Comparison of ENCODE assay signal across 18 cellular contexts in the genomic region with DNA sequence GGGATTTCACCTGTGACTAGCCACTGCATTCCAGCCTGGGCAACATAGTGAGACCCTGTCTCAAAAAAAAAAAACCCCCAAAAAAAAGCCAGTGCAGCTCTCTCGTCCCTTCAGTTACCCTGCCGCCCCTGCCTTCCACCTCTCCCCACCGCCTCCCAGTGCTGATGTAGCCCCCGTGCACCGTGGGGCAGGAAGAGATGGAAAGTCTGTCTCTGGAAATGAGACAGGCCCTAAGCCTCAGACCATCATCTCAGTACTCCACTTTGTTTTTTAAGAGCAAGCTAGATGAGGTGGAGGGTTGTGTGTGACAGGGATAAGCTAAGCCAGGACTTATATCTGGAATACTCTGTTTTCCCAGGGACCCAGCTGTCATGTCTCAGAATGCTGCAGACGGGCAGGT. TPM values are rescaled to one million over a fixed set of nuclear protein-coding genes. Genes with fewer than 3 reads are reported as not detected.
DNase-seq lines count a peak whose midpoint lies in the region; ATAC-seq and TF ChIP-seq lines count a peak whose summit lies in the region.
"Had no signal": no experiment of that assay in that cellular context is flagged by ENCODE, and none has a peak within 500 bp of the region (broad histone marks: within the 10 kb centered on the region; RNA-seq: fewer than 3 reads in every experiment).

No MANE protein-coding gene starts in this region.

- peak overlapping the region; percentile 34 for H3K27ac ChIP-seq in suprapubic skin
- H3K27ac ChIP-seq in CD4-positive, alpha-beta T cell (ENCODE audit: low read depth, low read length), result no peak overlapping the region
- H3K27ac ChIP-seq in esophagus squamous epithelium, result no peak overlapping the region
- H3K27ac ChIP-seq: foreskin keratinocyte, prostate gland had no signal

- CTCF ChIA-PET in activated naive CD4-positive, alpha-beta T cell treated with anti-CD3 and anti-CD28 coated beads for 36 hours (lab: Charles Lee), result no interaction called here
- CTCF ChIA-PET in activated naive CD4-positive, alpha-beta T cell treated with anti-CD3 and anti-CD28 coated beads, Interleukin-2, amount 10 ng/mL, durations not matched to agents 7 days and 5 days (lab: Charles Lee), result no interaction called here
- CTCF ChIA-PET in activated CD4-positive, alpha-beta memory T cell treated with anti-CD3 and anti-CD28 coated beads, Interleukin-2, amount 10 ng/mL, durations not matched to agents 7 days and 5 days (lab: Charles Lee), result no interaction called here
- CTCF ChIA-PET in CD4-positive, alpha-beta T cell (lab: Charles Lee), result no interaction called here

- no peaks in the 10 kb centered on the region for H3K27me3 ChIP-seq in suprapubic skin
- no peaks in the 10 kb centered on the region for H3K27me3 ChIP-seq in CD4-positive, alpha-beta T cell (ENCODE audit: control insufficient read depth, insufficient read depth, low read length)
- peaks cover 0 to 13% (median 0%) of the 10 kb centered on the region in 4 donors for H3K27me3 ChIP-seq in esophagus squamous epithelium

- no peak for TF ChIP-seq POLR2A in suprapubic skin (IDR thresholded peaks at IDR 0.05)
- TF ChIP-seq POLR2A in esophagus squamous epithelium (IDR thresholded peaks at IDR 0.05), result no peak

- 79% methylated on average over 6 of the region's 6 CpGs for WGBS in suprapubic skin
- 69 to 75% methylated on average over 1 to 6 of the region's 6 CpGs for WGBS in esophagus squamous epithelium, 2 donors

- H3K4me3 Mint-ChIP-seq in activated naive CD4-positive, alpha-beta T cell treated with anti-CD3 and anti-CD28 coated beads for 36 hours, result no peak overlapping the region
- H3K4me3 Mint-ChIP-seq in activated naive CD4-positive, alpha-beta T cell treated with anti-CD3 and anti-CD28 coated beads, Interleukin-2, amount 10 ng/mL, durations not matched to agents 7 days and 5 days, result no peak overlapping the region
- H3K4me3 Mint-ChIP-seq in activated CD4-positive, alpha-beta memory T cell treated with anti-CD3 and anti-CD28 coated beads, Interleukin-2, amount 10 ng/mL, durations not matched to agents 7 days and 5 days, result no peak overlapping the region
- no peak overlapping the region for H3K4me3 Mint-ChIP-seq in CD4-positive, alpha-beta T cell
- H3K4me3 Mint-ChIP-seq: CD8-positive, alpha-beta T cell; T-helper 1 cell treated with Interleukin-12 subunit alpha and Interleukin-12 subunit beta and Interleukin-4 antibody, amounts not matched to agents 30 μg/mL and 1 μg/mL, for 36 hours had no signal

- intact Hi-C loops in activated naive CD4-positive, alpha-beta T cell treated with anti-CD3 and anti-CD28 coated beads for 36 hours (cut with micrococcal nuclease), result loop anchor here (2.0 kb wide), 2 partner anchors 24 to 52 kb away; no protein-coding TSS in a partner anchor
- intact Hi-C loops in CD4-positive, alpha-beta T cell (cut with DNase I, micrococcal nuclease), result no loop called here
- intact Hi-C loops in esophagus squamous epithelium (cut with DNase I), result no loop called here

- POLR2A ChIA-PET in activated CD4-positive, alpha-beta memory T cell treated with anti-CD3 and anti-CD28 coated beads, Interleukin-2, amount 10 ng/mL, durations not matched to agents 7 days and 5 days (lab: Charles Lee), result no interaction called here
- POLR2A ChIA-PET in CD4-positive, alpha-beta T cell (lab: Charles Lee), result no interaction called here

- H3K4me1 Mint-ChIP-seq in activated naive CD4-positive, alpha-beta T cell treated with anti-CD3 and anti-CD28 coated beads for 36 hours (ENCODE audit: low read depth), result peaks cover 15% of the 10 kb centered on the region
- H3K4me1 Mint-ChIP-seq in activated naive CD4-positive, alpha-beta T cell treated with anti-CD3 and anti-CD28 coated beads, Interleukin-2, amount 10 ng/mL, durations not matched to agents 7 days and 5 days, result peaks cover 13% of the 10 kb centered on the region
- H3K4me1 Mint-ChIP-seq in activated CD4-positive, alpha-beta memory T cell treated with anti-CD3 and anti-CD28 coated beads, Interleukin-2, amount 10 ng/mL, durations not matched to agents 7 days and 5 days, result peaks cover 15% of the 10 kb centered on the region
- H3K4me1 Mint-ChIP-seq in CD4-positive, alpha-beta T cell (ENCODE audit: low read depth), result no peaks in the 10 kb centered on the region

- no peak for DNase-seq in activated naive CD4-positive, alpha-beta T cell treated with anti-CD3 and anti-CD28 coated beads for 36 hours
- DNase-seq in activated naive CD4-positive, alpha-beta T cell treated with anti-CD3 and anti-CD28 coated beads, Interleukin-2, amount 10 ng/mL, durations not matched to agents 7 days and 5 days, result no peak
- DNase-seq in activated CD4-positive, alpha-beta memory T cell treated with anti-CD3 and anti-CD28 coated beads, Interleukin-2, amount 10 ng/mL, durations not matched to agents 7 days and 5 days, result no peak
- DNase-seq in suprapubic skin (ENCODE audit: low spot score in 2 of 2), result no peak
- DNase-seq in globus pallidus (ENCODE audit: low spot score), result no peak
- no peak for DNase-seq in CD4-positive, alpha-beta T cell
- no peak for DNase-seq in esophagus squamous epithelium (lab: John Stamatoyannopoulos, UW)
- DNase-seq: activated gamma-delta T cell treated with Interleukin-2 at 50 U/mL for 16 hours; CD8-positive, alpha-beta T cell; DMS53; NCI-H2107; NCI-H510A treated with DMSO at 0.1 percent for 48 hours; SIG-M5; substantia nigra had no signal

- H3K36me3 Mint-ChIP-seq in activated naive CD4-positive, alpha-beta T cell treated with anti-CD3 and anti-CD28 coated beads for 36 hours (ENCODE audit: low read depth), result no peaks in the 10 kb centered on the region
- no peaks in the 10 kb centered on the region for H3K36me3 Mint-ChIP-seq in activated naive CD4-positive, alpha-beta T cell treated with anti-CD3 and anti-CD28 coated beads, Interleukin-2, amount 10 ng/mL, durations not matched to agents 7 days and 5 days
- H3K36me3 Mint-ChIP-seq in activated CD4-positive, alpha-beta memory T cell treated with anti-CD3 and anti-CD28 coated beads, Interleukin-2, amount 10 ng/mL, durations not matched to agents 7 days and 5 days (ENCODE audit: low read depth), result no peaks in the 10 kb centered on the region
- H3K36me3 Mint-ChIP-seq in CD4-positive, alpha-beta T cell (ENCODE audit: low read depth), result no peaks in the 10 kb centered on the region
- H3K36me3 Mint-ChIP-seq: CD8-positive, alpha-beta T cell had no signal

- H3K4me1 ChIP-seq in suprapubic skin (peaks cover 14% of the 10 kb centered on the region), esophagus squamous epithelium (peaks cover 0 to 13% (median 0%) of the 10 kb centered on the region in 3 donors)
- H3K4me1 ChIP-seq: prostate gland had no signal

- TF ChIP-seq EP300 in suprapubic skin (IDR thresholded peaks at IDR 0.05), result no peak

- H3K36me3 ChIP-seq in suprapubic skin (peaks cover 9% of the 10 kb centered on the region), esophagus squamous epithelium (peaks cover 0 to 15% (median 0%) of the 10 kb centered on the region in 3 donors)
- H3K36me3 ChIP-seq: prostate gland had no signal

- no peaks in the 10 kb centered on the region for H3K9me3 ChIP-seq in suprapubic skin
- H3K9me3 ChIP-seq in CD4-positive, alpha-beta T cell (ENCODE audit: control insufficient read depth, low read length), result no peaks in the 10 kb centered on the region
- no peaks in the 10 kb centered on the region for H3K9me3 ChIP-seq in esophagus squamous epithelium
- H3K9me3 ChIP-seq: prostate gland had no signal

- TF ChIP-seq CTCF in suprapubic skin (IDR thresholded peaks at IDR 0.05) (no peak), esophagus squamous epithelium (IDR thresholded peaks at IDR 0.05) (no peak)
- no peak for TF ChIP-seq CTCF in CD4-positive, alpha-beta T cell (IDR thresholded peaks at IDR 0.05)

- peak; percentile 10 for ATAC-seq in esophagus mucosa
- ATAC-seq in CD4-positive, alpha-beta T cell (ENCODE audit: poor library complexity), result no peak
- ATAC-seq: CD8-positive, alpha-beta T cell had no signal

- H3K27me3 Mint-ChIP-seq in activated naive CD4-positive, alpha-beta T cell treated with anti-CD3 and anti-CD28 coated beads for 36 hours (ENCODE audit: low read depth), result no peaks in the 10 kb centered on the region
- H3K27me3 Mint-ChIP-seq in activated naive CD4-positive, alpha-beta T cell treated with anti-CD3 and anti-CD28 coated beads, Interleukin-2, amount 10 ng/mL, durations not matched to agents 7 days and 5 days, result peaks cover 5% of the 10 kb centered on the region
- peaks cover 28% of the 10 kb centered on the region for H3K27me3 Mint-ChIP-seq in activated CD4-positive, alpha-beta memory T cell treated with anti-CD3 and anti-CD28 coated beads, Interleukin-2, amount 10 ng/mL, durations not matched to agents 7 days and 5 days
- peaks cover 8% of the 10 kb centered on the region for H3K27me3 Mint-ChIP-seq in CD4-positive, alpha-beta T cell

- no peaks in the 10 kb centered on the region for H3K9me3 Mint-ChIP-seq in activated naive CD4-positive, alpha-beta T cell treated with anti-CD3 and anti-CD28 coated beads for 36 hours
- H3K9me3 Mint-ChIP-seq in activated naive CD4-positive, alpha-beta T cell treated with anti-CD3 and anti-CD28 coated beads, Interleukin-2, amount 10 ng/mL, durations not matched to agents 7 days and 5 days, result peaks cover 2% of the 10 kb centered on the region
- peaks cover 4% of the 10 kb centered on the region for H3K9me3 Mint-ChIP-seq in activated CD4-positive, alpha-beta memory T cell treated with anti-CD3 and anti-CD28 coated beads, Interleukin-2, amount 10 ng/mL, durations not matched to agents 7 days and 5 days
- no peaks in the 10 kb centered on the region for H3K9me3 Mint-ChIP-seq in CD4-positive, alpha-beta T cell
- H3K9me3 Mint-ChIP-seq: CD8-positive, alpha-beta T cell; T-helper 1 cell treated with Interleukin-12 subunit alpha and Interleukin-12 subunit beta and Interleukin-4 antibody, amounts not matched to agents 30 μg/mL and 1 μg/mL, for 36 hours had no signal

- peak overlapping the region; percentile 3 for H3K27ac Mint-ChIP-seq in activated naive CD4-positive, alpha-beta T cell treated with anti-CD3 and anti-CD28 coated beads for 36 hours
- no peak overlapping the region for H3K27ac Mint-ChIP-seq in activated naive CD4-positive, alpha-beta T cell treated with anti-CD3 and anti-CD28 coated beads, Interleukin-2, amount 10 ng/mL, durations not matched to agents 7 days and 5 days
- peak overlapping the region; percentile 52 for H3K27ac Mint-ChIP-seq in activated CD4-positive, alpha-beta memory T cell treated with anti-CD3 and anti-CD28 coated beads, Interleukin-2, amount 10 ng/mL, durations not matched to agents 7 days and 5 days
- no peak overlapping the region for H3K27ac Mint-ChIP-seq in CD4-positive, alpha-beta T cell
- H3K27ac Mint-ChIP-seq: CD8-positive, alpha-beta T cell had no signal

- H3K4me3 ChIP-seq in suprapubic skin, result no peak overlapping the region
- H3K4me3 ChIP-seq in esophagus squamous epithelium, result no peak overlapping the region
- H3K4me3 ChIP-seq: prostate gland had no signal

RNA-seq across cellular contexts. Expression of a gene that starts 32.0 kb away (rescaled TPM):
- total RNA-seq in activated naive CD4-positive, alpha-beta T cell treated with anti-CD3 and anti-CD28 coated beads for 36 hours, result under 1 TPM; 0.57 to 0.88 TPM
- under 1 TPM; 0.20 to 0.35 TPM for total RNA-seq in activated CD4-positive, alpha-beta memory T cell treated with anti-CD3 and anti-CD28 coated beads, Interleukin-2, amount 10 ng/mL, durations not matched to agents 7 days and 5 days
- total RNA-seq in esophagus mucosa, result 5.4 TPM
- total RNA-seq in suprapubic skin, result 1 to 10 TPM; 5.5 to 6.7 (median 5.7) TPM
- total RNA-seq in CD4-positive, alpha-beta T cell, result under 1 TPM; 0.08 to 0.19 TPM
- 10 to 100 TPM in 2 of 4 donors, 1 to 10 TPM in 2; 1.7 to 13.7 (median 7.0) TPM for total RNA-seq in esophagus squamous epithelium

RNA-seq across cellular contexts. Expression of a gene that starts 46.4 kb away (rescaled TPM):
- 100 to 1,000 TPM in 1 of 2 experiments, 10 to 100 TPM in 1; 92.5 to 104 TPM for total RNA-seq in activated naive CD4-positive, alpha-beta T cell treated with anti-CD3 and anti-CD28 coated beads for 36 hours
- 10 to 100 TPM; 52.1 to 52.5 TPM for total RNA-seq in activated CD4-positive, alpha-beta memory T cell treated with anti-CD3 and anti-CD28 coated beads, Interleukin-2, amount 10 ng/mL, durations not matched to agents 7 days and 5 days
- total RNA-seq in esophagus mucosa (30.4 TPM), suprapubic skin (100 to 1,000 TPM in 1 of 4 donors, 10 to 100 TPM in 3; 35.9 to 101 (median 39.5) TPM), esophagus squamous epithelium (10 to 100 TPM; 20.5 to 61.0 (median 42.7) TPM)
- 10 to 100 TPM; 34.0 to 39.5 TPM for total RNA-seq in CD4-positive, alpha-beta T cell

Comparison
In these comparisons a context has a peak if more than half of its experiments do, and no peak if none do; other contexts are left out.
1. H3K27ac Mint-ChIP-seq: peak in activated naive CD4-positive, alpha-beta T cell treated with anti-CD3 and anti-CD28 coated beads for 36 hours (single experiment) and activated CD4-positive, alpha-beta memory T cell treated with anti-CD3 and anti-CD28 coated beads, Interleukin-2, amount 10 ng/mL, durations not matched to agents 7 days and 5 days (single experiment); none in activated naive CD4-positive, alpha-beta T cell treated with anti-CD3 and anti-CD28 coated beads, Interleukin-2, amount 10 ng/mL, durations not matched to agents 7 days and 5 days (single experiment) and CD4-positive, alpha-beta T cell (single experiment).